Comparison of ENCODE assay signal across 1 cellular context in the genomic region with DNA sequence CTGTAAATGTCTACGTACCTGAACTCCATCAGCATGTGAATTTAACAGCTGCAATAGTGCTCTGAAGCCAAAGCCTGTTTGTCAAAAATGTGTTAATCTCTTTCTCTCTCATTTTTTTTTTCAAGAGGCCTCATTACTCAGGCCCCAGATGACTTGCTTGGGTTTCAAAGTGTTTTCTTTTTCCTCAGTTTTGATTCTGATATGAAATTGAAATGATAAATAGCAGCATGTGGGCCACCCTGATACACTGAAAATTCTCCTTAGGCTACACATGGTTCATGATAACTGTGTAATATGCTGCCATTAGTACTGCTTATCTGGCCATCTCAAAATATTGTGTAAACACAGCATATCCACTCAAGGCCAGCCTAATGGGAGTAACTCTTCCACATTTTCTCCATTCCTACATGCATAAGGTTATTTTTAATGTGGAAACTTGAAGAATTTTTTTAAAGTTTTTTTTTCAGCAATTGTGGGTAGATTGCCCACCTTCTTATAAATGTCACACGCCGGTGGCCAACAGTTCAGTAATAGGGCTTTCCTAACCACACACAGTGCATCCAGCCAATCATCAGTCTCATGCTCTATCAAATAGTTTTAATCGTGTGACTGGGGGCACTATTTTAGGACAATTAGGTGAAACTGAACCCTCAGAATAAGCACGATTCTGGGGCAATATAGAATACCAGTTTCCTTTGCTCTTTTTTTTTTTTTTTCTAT.
TF ChIP-seq lines count a peak whose summit lies in the region.

No MANE protein-coding gene starts in this region.

TF ChIP-seq in HepG2, 621 proteins besides CTCF, POLR2A, EP300 and RAD21 (continued from another document):
- TF ChIP-seq, protein P1, sequence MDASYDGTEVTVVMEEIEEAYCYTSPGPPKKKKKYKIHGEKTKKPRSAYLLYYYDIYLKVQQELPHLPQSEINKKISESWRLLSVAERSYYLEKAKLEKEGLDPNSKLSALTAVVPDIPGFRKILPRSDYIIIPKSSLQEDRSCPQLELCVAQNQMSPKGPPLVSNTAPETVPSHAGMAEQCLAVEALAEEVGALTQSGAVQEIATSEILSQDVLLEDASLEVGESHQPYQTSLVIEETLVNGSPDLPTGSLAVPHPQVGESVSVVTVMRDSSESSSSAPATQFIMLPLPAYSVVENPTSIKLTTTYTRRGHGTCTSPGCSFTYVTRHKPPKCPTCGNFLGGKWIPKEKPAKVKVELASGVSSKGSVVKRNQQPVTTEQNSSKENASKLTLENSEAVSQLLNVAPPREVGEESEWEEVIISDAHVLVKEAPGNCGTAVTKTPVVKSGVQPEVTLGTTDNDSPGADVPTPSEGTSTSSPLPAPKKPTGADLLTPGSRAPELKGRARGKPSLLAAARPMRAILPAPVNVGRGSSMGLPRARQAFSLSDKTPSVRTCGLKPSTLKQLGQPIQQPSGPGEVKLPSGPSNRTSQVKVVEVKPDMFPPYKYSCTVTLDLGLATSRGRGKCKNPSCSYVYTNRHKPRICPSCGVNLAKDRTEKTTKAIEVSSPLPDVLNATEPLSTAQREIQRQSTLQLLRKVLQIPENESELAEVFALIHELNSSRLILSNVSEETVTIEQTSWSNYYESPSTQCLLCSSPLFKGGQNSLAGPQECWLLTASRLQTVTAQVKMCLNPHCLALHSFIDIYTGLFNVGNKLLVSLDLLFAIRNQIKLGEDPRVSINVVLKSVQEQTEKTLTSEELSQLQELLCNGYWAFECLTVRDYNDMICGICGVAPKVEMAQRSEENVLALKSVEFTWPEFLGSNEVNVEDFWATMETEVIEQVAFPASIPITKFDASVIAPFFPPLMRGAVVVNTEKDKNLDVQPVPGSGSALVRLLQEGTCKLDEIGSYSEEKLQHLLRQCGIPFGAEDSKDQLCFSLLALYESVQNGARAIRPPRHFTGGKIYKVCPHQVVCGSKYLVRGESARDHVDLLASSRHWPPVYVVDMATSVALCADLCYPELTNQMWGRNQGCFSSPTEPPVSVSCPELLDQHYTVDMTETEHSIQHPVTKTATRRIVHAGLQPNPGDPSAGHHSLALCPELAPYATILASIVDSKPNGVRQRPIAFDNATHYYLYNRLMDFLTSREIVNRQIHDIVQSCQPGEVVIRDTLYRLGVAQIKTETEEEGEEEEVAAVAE (CRISPR knock-in tag; IDR thresholded peaks at IDR 0.05; ENCODE audit: borderline replicate concordance), result no peak
- TF ChIP-seq ZNF430 (CRISPR knock-in tag; IDR thresholded peaks at IDR 0.05), result no peak
- TF ChIP-seq SMAD9 (CRISPR knock-in tag; IDR thresholded peaks at IDR 0.05), result no peak
- no peak for TF ChIP-seq ZNF24 (IDR thresholded peaks at IDR 0.05)
- TF ChIP-seq, protein P2, sequence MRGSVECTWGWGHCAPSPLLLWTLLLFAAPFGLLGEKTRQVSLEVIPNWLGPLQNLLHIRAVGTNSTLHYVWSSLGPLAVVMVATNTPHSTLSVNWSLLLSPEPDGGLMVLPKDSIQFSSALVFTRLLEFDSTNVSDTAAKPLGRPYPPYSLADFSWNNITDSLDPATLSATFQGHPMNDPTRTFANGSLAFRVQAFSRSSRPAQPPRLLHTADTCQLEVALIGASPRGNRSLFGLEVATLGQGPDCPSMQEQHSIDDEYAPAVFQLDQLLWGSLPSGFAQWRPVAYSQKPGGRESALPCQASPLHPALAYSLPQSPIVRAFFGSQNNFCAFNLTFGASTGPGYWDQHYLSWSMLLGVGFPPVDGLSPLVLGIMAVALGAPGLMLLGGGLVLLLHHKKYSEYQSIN (CRISPR knock-in tag; IDR thresholded peaks at IDR 0.05; ENCODE audit: borderline replicate concordance), result no peak
- no peak for TF ChIP-seq SALL2 (CRISPR knock-in tag; IDR thresholded peaks at IDR 0.05)
- no peak for TF ChIP-seq ZNF317 (CRISPR knock-in tag; IDR thresholded peaks at IDR 0.05)
- TF ChIP-seq, protein P3, sequence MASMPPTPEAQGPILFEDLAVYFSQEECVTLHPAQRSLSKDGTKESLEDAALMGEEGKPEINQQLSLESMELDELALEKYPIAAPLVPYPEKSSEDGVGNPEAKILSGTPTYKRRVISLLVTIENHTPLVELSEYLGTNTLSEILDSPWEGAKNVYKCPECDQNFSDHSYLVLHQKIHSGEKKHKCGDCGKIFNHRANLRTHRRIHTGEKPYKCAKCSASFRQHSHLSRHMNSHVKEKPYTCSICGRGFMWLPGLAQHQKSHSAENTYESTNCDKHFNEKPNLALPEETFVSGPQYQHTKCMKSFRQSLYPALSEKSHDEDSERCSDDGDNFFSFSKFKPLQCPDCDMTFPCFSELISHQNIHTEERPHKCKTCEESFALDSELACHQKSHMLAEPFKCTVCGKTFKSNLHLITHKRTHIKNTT (CRISPR knock-in tag; IDR thresholded peaks at IDR 0.05), result no peak
- TF ChIP-seq, protein P4, sequence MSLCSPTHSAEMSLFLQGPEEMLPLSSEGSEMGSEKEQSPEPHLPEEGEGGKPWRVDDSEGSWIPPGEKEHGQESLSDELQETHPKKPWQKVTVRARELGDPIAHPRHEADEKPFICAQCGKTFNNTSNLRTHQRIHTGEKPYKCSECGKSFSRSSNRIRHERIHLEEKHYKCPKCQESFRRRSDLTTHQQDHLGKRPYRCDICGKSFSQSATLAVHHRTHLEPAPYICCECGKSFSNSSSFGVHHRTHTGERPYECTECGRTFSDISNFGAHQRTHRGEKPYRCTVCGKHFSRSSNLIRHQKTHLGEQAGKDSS (CRISPR knock-in tag; IDR thresholded peaks at IDR 0.05; ENCODE audit: borderline replicate concordance, low read depth), result no peak
- no peak for TF ChIP-seq ZSCAN12 (CRISPR knock-in tag; IDR thresholded peaks at IDR 0.05)
- TF ChIP-seq, protein P5, sequence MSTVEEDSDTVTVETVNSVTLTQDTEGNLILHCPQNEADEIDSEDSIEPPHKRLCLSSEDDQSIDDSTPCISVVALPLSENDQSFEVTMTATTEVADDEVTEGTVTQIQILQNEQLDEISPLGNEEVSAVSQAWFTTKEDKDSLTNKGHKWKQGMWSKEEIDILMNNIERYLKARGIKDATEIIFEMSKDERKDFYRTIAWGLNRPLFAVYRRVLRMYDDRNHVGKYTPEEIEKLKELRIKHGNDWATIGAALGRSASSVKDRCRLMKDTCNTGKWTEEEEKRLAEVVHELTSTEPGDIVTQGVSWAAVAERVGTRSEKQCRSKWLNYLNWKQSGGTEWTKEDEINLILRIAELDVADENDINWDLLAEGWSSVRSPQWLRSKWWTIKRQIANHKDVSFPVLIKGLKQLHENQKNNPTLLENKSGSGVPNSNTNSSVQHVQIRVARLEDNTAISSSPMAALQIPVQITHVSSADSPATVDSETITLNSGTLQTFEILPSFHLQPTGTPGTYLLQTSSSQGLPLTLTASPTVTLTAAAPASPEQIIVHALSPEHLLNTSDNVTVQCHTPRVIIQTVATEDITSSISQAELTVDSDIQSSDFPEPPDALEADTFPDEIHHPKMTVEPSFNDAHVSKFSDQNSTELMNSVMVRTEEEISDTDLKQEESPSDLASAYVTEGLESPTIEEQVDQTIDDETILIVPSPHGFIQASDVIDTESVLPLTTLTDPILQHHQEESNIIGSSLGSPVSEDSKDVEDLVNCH (CRISPR knock-in tag; IDR thresholded peaks at IDR 0.05), result no peak
- TF ChIP-seq HMG20A (CRISPR knock-in tag; IDR thresholded peaks at IDR 0.05; ENCODE audit: borderline replicate concordance), result 0 out of 2 replicates have a peak, but pooled peaks have one; percentile 9
- TF ChIP-seq ZBTB7A (CRISPR knock-in tag; IDR thresholded peaks at IDR 0.05), result no peak
- TF ChIP-seq JUNB (CRISPR knock-in tag; IDR thresholded peaks at IDR 0.05; ENCODE audit: borderline replicate concordance), result no peak
- TF ChIP-seq ZNF124 (CRISPR knock-in tag; IDR thresholded peaks at IDR 0.05), result no peak
- TF ChIP-seq, protein P6, sequence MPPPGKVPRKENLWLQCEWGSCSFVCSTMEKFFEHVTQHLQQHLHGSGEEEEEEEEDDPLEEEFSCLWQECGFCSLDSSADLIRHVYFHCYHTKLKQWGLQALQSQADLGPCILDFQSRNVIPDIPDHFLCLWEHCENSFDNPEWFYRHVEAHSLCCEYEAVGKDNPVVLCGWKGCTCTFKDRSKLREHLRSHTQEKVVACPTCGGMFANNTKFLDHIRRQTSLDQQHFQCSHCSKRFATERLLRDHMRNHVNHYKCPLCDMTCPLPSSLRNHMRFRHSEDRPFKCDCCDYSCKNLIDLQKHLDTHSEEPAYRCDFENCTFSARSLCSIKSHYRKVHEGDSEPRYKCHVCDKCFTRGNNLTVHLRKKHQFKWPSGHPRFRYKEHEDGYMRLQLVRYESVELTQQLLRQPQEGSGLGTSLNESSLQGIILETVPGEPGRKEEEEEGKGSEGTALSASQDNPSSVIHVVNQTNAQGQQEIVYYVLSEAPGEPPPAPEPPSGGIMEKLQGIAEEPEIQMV (CRISPR knock-in tag; IDR thresholded peaks at IDR 0.05; ENCODE audit: low read depth), result no peak
- TF ChIP-seq, protein P7, sequence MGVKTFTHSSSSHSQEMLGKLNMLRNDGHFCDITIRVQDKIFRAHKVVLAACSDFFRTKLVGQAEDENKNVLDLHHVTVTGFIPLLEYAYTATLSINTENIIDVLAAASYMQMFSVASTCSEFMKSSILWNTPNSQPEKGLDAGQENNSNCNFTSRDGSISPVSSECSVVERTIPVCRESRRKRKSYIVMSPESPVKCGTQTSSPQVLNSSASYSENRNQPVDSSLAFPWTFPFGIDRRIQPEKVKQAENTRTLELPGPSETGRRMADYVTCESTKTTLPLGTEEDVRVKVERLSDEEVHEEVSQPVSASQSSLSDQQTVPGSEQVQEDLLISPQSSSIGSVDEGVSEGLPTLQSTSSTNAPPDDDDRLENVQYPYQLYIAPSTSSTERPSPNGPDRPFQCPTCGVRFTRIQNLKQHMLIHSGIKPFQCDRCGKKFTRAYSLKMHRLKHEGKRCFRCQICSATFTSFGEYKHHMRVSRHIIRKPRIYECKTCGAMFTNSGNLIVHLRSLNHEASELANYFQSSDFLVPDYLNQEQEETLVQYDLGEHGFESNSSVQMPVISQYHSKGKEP (CRISPR knock-in tag; IDR thresholded peaks at IDR 0.05), result no peak
- TF ChIP-seq ZNF776 (CRISPR knock-in tag; IDR thresholded peaks at IDR 0.05), result no peak
- no peak for TF ChIP-seq ZNF33A (CRISPR knock-in tag; IDR thresholded peaks at IDR 0.05; ENCODE audit: borderline replicate concordance)
- no peak for TF ChIP-seq MATR3 (CRISPR knock-in tag; IDR thresholded peaks at IDR 0.05)
- TF ChIP-seq, protein P8, sequence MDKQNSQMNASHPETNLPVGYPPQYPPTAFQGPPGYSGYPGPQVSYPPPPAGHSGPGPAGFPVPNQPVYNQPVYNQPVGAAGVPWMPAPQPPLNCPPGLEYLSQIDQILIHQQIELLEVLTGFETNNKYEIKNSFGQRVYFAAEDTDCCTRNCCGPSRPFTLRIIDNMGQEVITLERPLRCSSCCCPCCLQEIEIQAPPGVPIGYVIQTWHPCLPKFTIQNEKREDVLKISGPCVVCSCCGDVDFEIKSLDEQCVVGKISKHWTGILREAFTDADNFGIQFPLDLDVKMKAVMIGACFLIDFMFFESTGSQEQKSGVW (CRISPR knock-in tag; IDR thresholded peaks at IDR 0.05; ENCODE audit: borderline replicate concordance), result no peak
- TF ChIP-seq MXD4 (CRISPR knock-in tag; IDR thresholded peaks at IDR 0.05), result no peak
- no peak for TF ChIP-seq CBX5 (CRISPR knock-in tag; IDR thresholded peaks at IDR 0.05; ENCODE audit: borderline replicate concordance)
- no peak for TF ChIP-seq ZNF501 (CRISPR knock-in tag; IDR thresholded peaks at IDR 0.05)
- TF ChIP-seq, protein P9, sequence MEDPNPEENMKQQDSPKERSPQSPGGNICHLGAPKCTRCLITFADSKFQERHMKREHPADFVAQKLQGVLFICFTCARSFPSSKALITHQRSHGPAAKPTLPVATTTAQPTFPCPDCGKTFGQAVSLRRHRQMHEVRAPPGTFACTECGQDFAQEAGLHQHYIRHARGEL (CRISPR knock-in tag; IDR thresholded peaks at IDR 0.05), result no peak
- no peak for TF ChIP-seq GZF1 (CRISPR knock-in tag; IDR thresholded peaks at IDR 0.05)
- no peak for TF ChIP-seq ZNF335 (CRISPR knock-in tag; IDR thresholded peaks at IDR 0.05)
- TF ChIP-seq GPN1 (CRISPR knock-in tag; IDR thresholded peaks at IDR 0.05; ENCODE audit: borderline replicate concordance), result no peak
- TF ChIP-seq, protein P10, sequence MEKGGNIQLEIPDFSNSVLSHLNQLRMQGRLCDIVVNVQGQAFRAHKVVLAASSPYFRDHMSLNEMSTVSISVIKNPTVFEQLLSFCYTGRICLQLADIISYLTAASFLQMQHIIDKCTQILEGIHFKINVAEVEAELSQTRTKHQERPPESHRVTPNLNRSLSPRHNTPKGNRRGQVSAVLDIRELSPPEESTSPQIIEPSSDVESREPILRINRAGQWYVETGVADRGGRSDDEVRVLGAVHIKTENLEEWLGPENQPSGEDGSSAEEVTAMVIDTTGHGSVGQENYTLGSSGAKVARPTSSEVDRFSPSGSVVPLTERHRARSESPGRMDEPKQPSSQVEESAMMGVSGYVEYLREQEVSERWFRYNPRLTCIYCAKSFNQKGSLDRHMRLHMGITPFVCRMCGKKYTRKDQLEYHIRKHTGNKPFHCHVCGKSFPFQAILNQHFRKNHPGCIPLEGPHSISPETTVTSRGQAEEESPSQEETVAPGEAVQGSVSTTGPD (CRISPR knock-in tag; IDR thresholded peaks at IDR 0.05), result no peak
- TF ChIP-seq ZNF7 (CRISPR knock-in tag; IDR thresholded peaks at IDR 0.05), result no peak
- TF ChIP-seq, protein P11, sequence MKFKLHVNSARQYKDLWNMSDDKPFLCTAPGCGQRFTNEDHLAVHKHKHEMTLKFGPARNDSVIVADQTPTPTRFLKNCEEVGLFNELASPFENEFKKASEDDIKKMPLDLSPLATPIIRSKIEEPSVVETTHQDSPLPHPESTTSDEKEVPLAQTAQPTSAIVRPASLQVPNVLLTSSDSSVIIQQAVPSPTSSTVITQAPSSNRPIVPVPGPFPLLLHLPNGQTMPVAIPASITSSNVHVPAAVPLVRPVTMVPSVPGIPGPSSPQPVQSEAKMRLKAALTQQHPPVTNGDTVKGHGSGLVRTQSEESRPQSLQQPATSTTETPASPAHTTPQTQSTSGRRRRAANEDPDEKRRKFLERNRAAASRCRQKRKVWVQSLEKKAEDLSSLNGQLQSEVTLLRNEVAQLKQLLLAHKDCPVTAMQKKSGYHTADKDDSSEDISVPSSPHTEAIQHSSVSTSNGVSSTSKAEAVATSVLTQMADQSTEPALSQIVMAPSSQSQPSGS (CRISPR knock-in tag; IDR thresholded peaks at IDR 0.05), result no peak
- TF ChIP-seq ZBTB42 (CRISPR knock-in tag; IDR thresholded peaks at IDR 0.05), result no peak
- TF ChIP-seq, protein P12, sequence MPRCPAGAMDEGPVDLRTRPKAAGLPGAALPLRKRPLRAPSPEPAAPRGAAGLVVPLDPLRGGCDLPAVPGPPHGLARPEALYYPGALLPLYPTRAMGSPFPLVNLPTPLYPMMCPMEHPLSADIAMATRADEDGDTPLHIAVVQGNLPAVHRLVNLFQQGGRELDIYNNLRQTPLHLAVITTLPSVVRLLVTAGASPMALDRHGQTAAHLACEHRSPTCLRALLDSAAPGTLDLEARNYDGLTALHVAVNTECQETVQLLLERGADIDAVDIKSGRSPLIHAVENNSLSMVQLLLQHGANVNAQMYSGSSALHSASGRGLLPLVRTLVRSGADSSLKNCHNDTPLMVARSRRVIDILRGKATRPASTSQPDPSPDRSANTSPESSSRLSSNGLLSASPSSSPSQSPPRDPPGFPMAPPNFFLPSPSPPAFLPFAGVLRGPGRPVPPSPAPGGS (CRISPR knock-in tag; IDR thresholded peaks at IDR 0.05), result no peak
- TF ChIP-seq FOXA1 (IDR thresholded peaks at IDR 0.05), result no peak
- TF ChIP-seq FOXA1 (CRISPR knock-in tag; IDR thresholded peaks at IDR 0.05), result peak; percentile 70
- TF ChIP-seq DMAP1 (CRISPR knock-in tag; IDR thresholded peaks at IDR 0.05), result no peak
